9 cellular contexts compared by ENCODE assay signal in the genomic region with DNA sequence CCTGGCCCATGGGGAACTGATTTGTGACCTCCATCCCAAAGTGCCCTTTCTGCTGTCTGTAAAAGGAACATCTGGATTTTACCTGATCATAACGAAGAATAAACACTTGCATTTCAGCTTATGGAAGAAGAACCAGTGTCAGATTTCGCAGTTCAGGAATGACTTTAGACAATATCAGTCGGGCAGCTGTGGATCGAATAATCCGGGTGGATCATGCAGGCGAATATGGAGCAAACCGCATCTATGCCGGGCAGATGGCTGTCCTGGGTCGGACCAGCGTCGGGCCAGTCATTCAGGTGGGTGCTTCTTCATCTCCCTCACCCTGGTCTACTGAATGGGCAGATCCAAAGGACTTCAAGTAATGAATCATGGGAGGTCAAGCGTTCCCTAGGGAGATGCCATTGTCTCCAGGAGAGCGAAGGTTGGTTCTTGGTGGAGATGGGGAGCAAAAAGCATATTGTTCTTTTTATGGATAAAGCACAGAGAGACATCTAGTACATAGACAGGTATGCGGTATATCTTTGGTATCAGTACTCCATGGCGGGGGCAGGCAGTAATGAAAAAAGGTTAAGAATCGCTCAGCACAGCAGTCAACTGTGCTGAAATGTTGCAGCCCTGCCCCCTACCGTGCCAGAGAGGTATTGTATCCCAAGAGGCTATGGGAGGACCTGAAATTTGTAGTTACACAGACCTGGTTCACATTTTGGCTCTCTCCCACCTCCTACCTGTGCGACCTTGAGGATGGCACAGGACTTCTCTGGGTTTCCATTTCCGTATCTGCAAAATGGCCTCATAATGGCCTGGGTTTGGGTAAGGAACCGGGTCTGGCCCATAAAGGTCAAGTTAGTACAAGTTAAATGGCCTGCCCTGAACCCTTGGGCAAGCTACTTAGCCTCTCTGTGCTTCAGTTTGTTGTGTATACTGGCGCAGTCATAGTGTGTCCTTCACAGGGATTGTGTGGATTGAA. TPM values are rescaled to one million over a fixed set of nuclear protein-coding genes. Genes with fewer than 3 reads are reported as not detected.
A peak's percentile ranks its signal among the peaks of the same experiment; 100 is the strongest.
DNase-seq lines count a peak whose midpoint lies in the region; ATAC-seq, FAIRE-seq and TF ChIP-seq lines count a peak whose summit lies in the region.
"Had no signal": no experiment of that assay in that cellular context is flagged by ENCODE, and none has a peak within 500 bp of the region (broad histone marks: within the 10 kb centered on the region; RNA-seq: fewer than 3 reads in every experiment).

No MANE protein-coding gene starts in this region.

- no peaks in the 10 kb centered on the region for H3K27me3 Mint-ChIP-seq in T-cell

- TF ChIP-seq POLR2A in K562 (conservative IDR thresholded peaks at IDR 0.05): no peak

- no peak for TF ChIP-seq EP300 in K562 (IDR thresholded peaks at IDR 0.05; ENCODE audit: low read length)

- no peak overlapping the region for H3K9ac ChIP-seq in K562 (ENCODE audit: insufficient read depth in 1 of 2, low read depth in 2 of 2, low read length in 2 of 2)

- H3K4me3 ChIP-seq in K562: no peak overlapping the region

- no peak overlapping the region for H3K4me2 ChIP-seq in K562 (ENCODE audit: insufficient read depth, low read length)

- in situ Hi-C loops in K562 (cut with MboI): loop anchor here (5.0 kb wide), 1 partner anchor 90 kb away; a partner anchor contains a TSS

- no peak overlapping the region for H2AFZ ChIP-seq in K562 (ENCODE audit: low read depth, low read length)

- peak; percentile 43 to 80 for TF ChIP-seq RAD21 in K562 (CRISPR knock-in tag; conservative IDR thresholded peaks at IDR 0.05 in 1 of 2, IDR thresholded peaks at IDR 0.05 in 1 of 2)

- no peak overlapping the region for H3K27ac Mint-ChIP-seq in T-cell
- H3K27ac Mint-ChIP-seq: T-helper 1 cell treated with Interleukin-12 subunit alpha and Interleukin-12 subunit beta and Interleukin-4 antibody, amounts not matched to agents 30 μg/mL and 1 μg/mL, for 36 hours had no signal

- no peaks in the 10 kb centered on the region for H3K9me3 Mint-ChIP-seq in T-cell
- H3K9me3 Mint-ChIP-seq: T-helper 1 cell treated with Interleukin-12 subunit alpha and Interleukin-12 subunit beta and Interleukin-4 antibody, amounts not matched to agents 30 μg/mL and 1 μg/mL, for 36 hours had no signal

- TF ChIP-seq CTCF in K562 (IDR thresholded peaks at IDR 0.05 in 2 of 3, conservative IDR thresholded peaks at IDR 0.05 in 1 of 3; ENCODE audit: insufficient read depth in 2 of 3, low read depth in 1 of 3, low read length in 3 of 3): peak; percentile 78 to 87 (median 83)

- H3K27me3 ChIP-seq in K562 (ENCODE audit: control insufficient read depth in 2 of 2, insufficient read depth in 2 of 2, low read length in 2 of 2): no peaks in the 10 kb centered on the region

- H3K4me3 Mint-ChIP-seq in T-cell: no peak overlapping the region
- H3K4me3 Mint-ChIP-seq: T-helper 1 cell treated with Interleukin-12 subunit alpha and Interleukin-12 subunit beta and Interleukin-4 antibody, amounts not matched to agents 30 μg/mL and 1 μg/mL, for 36 hours had no signal

- peaks cover 26% of the 10 kb centered on the region; the same call in 2 of the 3 replicates for H3K36me3 ChIP-seq in K562 (ENCODE audit: control insufficient read depth, insufficient read depth, low read length)

- POLR2A ChIA-PET in T-cell (lab: Charles Lee) (no interaction called here), K562 (lab: Yijun Ruan, JAX) (interaction anchor here (0.6 to 1.2 kb wide), 2 partner anchors 13 to 16 kb away, joined by 3 to 4 read pairs; no protein-coding TSS in a partner anchor)

- WGBS in K562 (ENCODE audit: insufficient coverage, low coverage, missing lambda C conversion rate): 65% methylated on average over 21 of the region's 21 CpGs

- intact Hi-C loops in K562 (cut with micrococcal nuclease): loop anchor here (2.0 kb wide), 1 partner anchor 89 kb away; a partner anchor contains a TSS

- peak; percentile 73 for FAIRE-seq in K562 (lab: Jason Lieb, UNC)

- no peaks in the 10 kb centered on the region for H3K9me3 ChIP-seq in K562 (replicated peaks; ENCODE audit: control insufficient read depth, insufficient read depth, low read depth, low read length)

- H3K79me2 ChIP-seq in K562 (ENCODE audit: control insufficient read depth, insufficient read depth, low read length): peaks cover 6% of the 10 kb centered on the region; the same call in 1 of the 3 replicates

- peaks cover 4 to 25% (median 17%) of the 10 kb centered on the region in 3 donors for H3K4me1 Mint-ChIP-seq in T-cell

- H3K27ac ChIP-seq in K562 (ENCODE audit: extremely low read depth, low read depth, low read length): no peak overlapping the region

- peaks cover 0 to 3% of the 10 kb centered on the region in 2 experiments; a peak in 1 of 5 replicates for H3K4me1 ChIP-seq in K562 (replicated peaks in 1 of 2; ENCODE audit: control insufficient read depth in 2 of 2, insufficient read depth in 2 of 2, low read length in 2 of 2)

- H3K36me3 Mint-ChIP-seq in T-cell: peaks cover 20% of the 10 kb centered on the region

- H3K9me1 ChIP-seq in K562 (ENCODE audit: control insufficient read depth, insufficient read depth, low read length): no peaks in the 10 kb centered on the region

- H4K20me1 ChIP-seq in K562 (replicated peaks; ENCODE audit: control insufficient read depth, insufficient read depth, low read length): no peaks in the 10 kb centered on the region

- no TSS peak for BruUV-seq in K562 (replicated peaks; lab: Mats Ljungman, UMichigan)

- CTCF ChIA-PET in T-cell (lab: Charles Lee): no interaction called here
- CTCF ChIA-PET in K562 (lab: Yijun Ruan, JAX; ENCODE audit: low intra/inter-chr PET ratio): interaction anchor here (1.0 to 1.5 kb wide), 2 partner anchors 89 to 93 kb away, joined by 3 to 13 read pairs; a partner anchor contains a TSS

- DNase-seq in COLO668 (lab: John Stamatoyannopoulos, UW; ENCODE audit: unreplicated experiment) (peak; percentile 50), HUDEP-2 (lab: John Stamatoyannopoulos, UW; ENCODE audit: unreplicated experiment in 76 of 76) (peak in 50 of 76 experiments; percentile 2 to 63 (median 30)), T-cell (peak in 33 of 34 experiments; percentile 9 to 55 (median 42)), K562 (ENCODE audit: extremely low read depth in 1 of 4, low spot score in 3 of 4) (peak; percentile 43 to 75 (median 46)), iris pigment epithelial cell (ENCODE audit: low read depth) (peak; percentile 64), DMS79 treated with DMSO at 0.1 percent for 48 hours (lab: John Stamatoyannopoulos, UW) (no peak), GM19240 (ENCODE audit: insufficient read length, low spot score) (no peak)
- peak; percentile 64 for DNase-seq in stimulated activated CD4-positive, alpha-beta T cell treated with anti-CD3 and anti-CD28 coated beads, Interleukin-4, amount 100 ng/mL, for 24 hours

- ATAC-seq in T-cell (replicated peaks in 1 of 4) (no peak), K562 (peak; percentile 72)

TF ChIP-seq in K562, 482 proteins besides CTCF, POLR2A, EP300 and RAD21 (continues in another document):
- TF ChIP-seq CHD2 (IDR thresholded peaks at IDR 0.05; ENCODE audit: low read depth, low read length): no peak
- TF ChIP-seq ZNF583 (CRISPR knock-in tag; IDR thresholded peaks at IDR 0.05): no peak
- TF ChIP-seq ZNF384 (IDR thresholded peaks at IDR 0.05; ENCODE audit: low read depth, low read length): peak; percentile 45; the same call in 1 of the 2 replicates
- TF ChIP-seq JUND (IDR thresholded peaks at IDR 0.05; ENCODE audit: borderline replicate concordance, low read depth, low read length): 0 out of 2 replicates have a peak, but pooled peaks have one; percentile 20
- no peak for TF ChIP-seq JUND (tag; IDR thresholded peaks at IDR 0.05; ENCODE audit: borderline replicate concordance, low read depth, low read length)
- no peak for TF ChIP-seq DMBX1 (CRISPR knock-in tag; IDR thresholded peaks at IDR 0.05; ENCODE audit: borderline replicate concordance)

RNA-seq across cellular contexts. Expression of a gene that starts 4.7 kb away (rescaled TPM):
- total RNA-seq in T-cell: 10 to 100 TPM; 11.1 to 15.4 (median 14.9) TPM
- total RNA-seq in K562 (2011; cell fraction: chromatin; rRNA removed; ENCODE audit: low replicate concordance): 15.2 and 20.2 TPM in 2 replicates
- 14.1 and 16.3 TPM in 2 replicates for total RNA-seq in K562 (2011; cell fraction: nucleolus; rRNA removed)
- total RNA-seq in K562 (2011; cell fraction: nucleoplasm; rRNA removed): 16.9 and 18.6 TPM in 2 replicates
- 22.1 and 23.3 TPM in 2 replicates for total RNA-seq in K562 (2014; rRNA removed)
- 11.2 and 13.0 TPM in 2 replicates for total RNA-seq in K562 (2014; rRNA removed; fragmentation: Illumina TruSeq; extraction: Trizol)
- total RNA-seq in K562 (2015; rRNA removed; fragmentation: Illumina TruSeq; extraction: Trizol): 12.2 and 13.0 TPM in 2 replicates
- total RNA-seq in K562 (2021): 22.5 and 23.4 TPM in 2 replicates
- 12.2 and 15.2 TPM in 2 replicates for polyA plus RNA-seq in K562 (2011; rRNA removed)
- polyA plus RNA-seq in K562 (2011; cell fraction: cytosol; rRNA removed): 10.2 and 11.2 TPM in 2 replicates
- polyA plus RNA-seq in K562 (2011; cell fraction: nucleus; rRNA removed): 5.8 and 6.8 TPM in 2 replicates
- 11.7 and 15.8 TPM in 2 replicates for polyA plus RNA-seq in K562 (2012)
- 19.6 and 24.0 TPM in 2 replicates for polyA plus RNA-seq in K562 (2014; fragmentation: Illumina TruSeq; extraction: Trizol)
- polyA plus RNA-seq in K562 (2014; fragmentation: Nextera tagmentation; extraction: Ambion mirVana): 1 to 10 TPM; 2.3 to 3.5 TPM
- 26.1 and 33.4 TPM in 2 replicates for polyA plus RNA-seq in K562 (2014; rRNA removed)
- polyA minus RNA-seq in K562 (2011; rRNA and poly(A)+ RNA removed): 18.8 and 21.9 TPM in 2 replicates
- 3.1 and 9.2 TPM in 2 replicates for polyA minus RNA-seq in K562 (2011; cell fraction: cytosol; rRNA and poly(A)+ RNA removed)
- 7.8 and 10.3 TPM in 2 replicates for polyA minus RNA-seq in K562 (2011; cell fraction: nucleus; rRNA and poly(A)+ RNA removed)

RNA-seq across cellular contexts. Expression of a gene that starts 41.7 kb away (rescaled TPM):
- 1 to 10 TPM in 4 of 5 donors, under 1 TPM in 1; 0.53 to 2.7 (median 1.7) TPM for total RNA-seq in T-cell
- total RNA-seq in K562 (2011; cell fraction: chromatin; rRNA removed; ENCODE audit: low replicate concordance): 1.7 and 2.8 TPM in 2 replicates
- total RNA-seq in K562 (2011; cell fraction: nucleolus; rRNA removed): 2.4 and 2.8 TPM in 2 replicates
- total RNA-seq in K562 (2011; cell fraction: nucleoplasm; rRNA removed): 2.9 and 4.4 TPM in 2 replicates
- 0.64 and 1.4 TPM in 2 replicates for total RNA-seq in K562 (2014; rRNA removed)
- total RNA-seq in K562 (2014; rRNA removed; fragmentation: Illumina TruSeq; extraction: Trizol): 0.76 and 0.80 TPM in 2 replicates
- total RNA-seq in K562 (2015; rRNA removed; fragmentation: Illumina TruSeq; extraction: Trizol): 0.58 and 0.75 TPM in 2 replicates
- total RNA-seq in K562 (2021): 2.1 and 2.2 TPM in 2 replicates
- polyA plus RNA-seq in K562 (2011; rRNA removed): 0.65 and 0.77 TPM in 2 replicates
- polyA plus RNA-seq in K562 (2011; cell fraction: cytosol; rRNA removed): 0.65 and 1.1 TPM in 2 replicates
- 0.66 and 1.5 TPM in 2 replicates for polyA plus RNA-seq in K562 (2011; cell fraction: nucleus; rRNA removed)
- 0.74 and 1.3 TPM in 2 replicates for polyA plus RNA-seq in K562 (2012)
- polyA plus RNA-seq in K562 (2014; fragmentation: Illumina TruSeq; extraction: Trizol): 0.48 and 0.54 TPM in 2 replicates
- polyA plus RNA-seq in K562 (2014; fragmentation: Nextera tagmentation; extraction: Ambion mirVana): under 1 TPM; 0.04 to 0.11 TPM
- polyA plus RNA-seq in K562 (2014; rRNA removed): 0.45 and 1.3 TPM in 2 replicates
- polyA minus RNA-seq in K562 (2011; rRNA and poly(A)+ RNA removed): 1.0 and 1.2 TPM in 2 replicates
- 1.2 and 1.8 TPM in 2 replicates for polyA minus RNA-seq in K562 (2011; cell fraction: cytosol; rRNA and poly(A)+ RNA removed)
- polyA minus RNA-seq in K562 (2011; cell fraction: nucleus; rRNA and poly(A)+ RNA removed): 1.2 and 1.8 TPM in 2 replicates

Comparison
In these comparisons a context has a peak if more than half of its experiments do, and no peak if none do; other contexts are left out.
1. DNase-seq: peak in COLO668 (single experiment), HUDEP-2 (50 of 76), T-cell (33 of 34), K562 (4 of 4), iris pigment epithelial cell (single experiment) and stimulated activated CD4-positive, alpha-beta T cell treated with anti-CD3 and anti-CD28 coated beads, Interleukin-4, amount 100 ng/mL, for 24 hours (single experiment); none in DMS79 treated with DMSO at 0.1 percent for 48 hours (single experiment) and GM19240 (single experiment).